ENCODE assay signal across 8 cellular contexts in genomic region chr5:136174021-136174659, GRCh38. TPM values are rescaled to one million over a fixed set of nuclear protein-coding genes. Genes with fewer than 3 reads are reported as not detected.
DNase-seq lines count a peak whose midpoint lies in the region; ATAC-seq and TF ChIP-seq lines count a peak whose summit lies in the region.

No MANE protein-coding gene starts in this region.

- peak; percentile 67 for ATAC-seq in GM19452 (IDR thresholded peaks at IDR 0.05; ENCODE audit: unreplicated experiment)

- peak overlapping the region; percentile 6 for H3K27ac Mint-ChIP-seq in glutamatergic neuron (ENCODE audit: unreplicated experiment)

- TF ChIP-seq CTCF in glutamatergic neuron (IDR thresholded peaks at IDR 0.05; ENCODE audit: partially characterized antibody, unreplicated experiment), result peak; percentile 61

- no peaks in the 10 kb centered on the region for H3K27me3 Mint-ChIP-seq in glutamatergic neuron (ENCODE audit: unreplicated experiment)

- H3K9me3 Mint-ChIP-seq in glutamatergic neuron (ENCODE audit: unreplicated experiment), result no peaks in the 10 kb centered on the region

- DNase-seq in D341Med (ENCODE audit: low spot score) (peak; percentile 56), SW480 (ENCODE audit: low spot score) (peak; percentile 71), glutamatergic neuron (no peak), superior temporal gyrus (ENCODE audit: extremely low spot score) (peak; percentile 82), occipital lobe (lab: John Stamatoyannopoulos, UW) (no peak)
- DNase-seq in Jurkat, Clone E6-1 (ENCODE audit: low read depth, low spot score), result peak; percentile 32
- DNase-seq in activated T-cell treated with anti-CD3 and anti-CD28 coated beads, Interleukin-2, amount 50 U/mL, for 48 hours, result no peak

- no peaks in the 10 kb centered on the region for H3K36me3 Mint-ChIP-seq in glutamatergic neuron (ENCODE audit: unreplicated experiment)

- no peak overlapping the region for H3K4me3 Mint-ChIP-seq in glutamatergic neuron (ENCODE audit: unreplicated experiment)

- H3K4me1 Mint-ChIP-seq in glutamatergic neuron (ENCODE audit: low read depth, unreplicated experiment), result no peaks in the 10 kb centered on the region

- H3K4me3 ChIP-seq in Jurkat, Clone E6-1 (ENCODE audit: low read length), result no peak overlapping the region

RNA-seq across cellular contexts. Expression of gene SMIM32, which starts 18.8 kb away (rescaled TPM):
- not detected for polyA plus RNA-seq in Jurkat, Clone E6-1 (2012; ENCODE audit: insufficient read depth, insufficient read length)
- total RNA-seq in glutamatergic neuron (ENCODE audit: unreplicated experiment) (not detected), occipital lobe (not detected)

RNA-seq across cellular contexts. Expression of gene SMAD5, which starts 41.5 kb away (rescaled TPM):
- polyA plus RNA-seq in Jurkat, Clone E6-1 (2012; ENCODE audit: insufficient read depth, insufficient read length), result 27.6 TPM
- total RNA-seq in glutamatergic neuron (ENCODE audit: unreplicated experiment) (36.9 TPM), occipital lobe (40.4 TPM)

Comparison
In these comparisons a context has a peak if more than half of its experiments do, and no peak if none do; other contexts are left out.
1. DNase-seq: peak in D341Med (single experiment), Jurkat, Clone E6-1 (single experiment), SW480 (single experiment) and superior temporal gyrus (single experiment); none in glutamatergic neuron (single experiment), occipital lobe (single experiment) and activated T-cell treated with anti-CD3 and anti-CD28 coated beads, Interleukin-2, amount 50 U/mL, for 48 hours (0 of 2).